ENCODE assay signal across 19 cellular contexts in genomic region chr6:16437095-16437494, GRCh38.
DNase-seq lines count a peak whose midpoint lies in the region; ATAC-seq, FAIRE-seq and TF ChIP-seq lines count a peak whose summit lies in the region.
"Had no signal": no experiment of that assay in that cellular context is flagged by ENCODE, and none has a peak within 500 bp of the region (broad histone marks: within the 10 kb centered on the region; RNA-seq: fewer than 3 reads in every experiment).

No MANE protein-coding gene starts in this region.

- no peak for TF ChIP-seq CTCF in GM12878 (IDR thresholded peaks at IDR 0.05 in 2 of 3, conservative IDR thresholded peaks at IDR 0.05 in 1 of 3; ENCODE audit: control insufficient read depth in 2 of 3, extremely low read depth in 1 of 3, insufficient read depth in 1 of 3, low read depth in 3 of 3, low read length in 3 of 3)

- in situ Hi-C loops in GM12878 (cut with MboI) = no loop called here

- H3K27me3 ChIP-seq in GM12878 (replicated peaks in 1 of 2; ENCODE audit: control insufficient read depth in 2 of 2, insufficient read depth in 2 of 2, low read length in 1 of 2) = no peaks in the 10 kb centered on the region
- H3K27me3 ChIP-seq: body of pancreas, neural progenitor cell had no signal

- TF ChIP-seq POLR2A in GM12878 (IDR thresholded peaks at IDR 0.05; ENCODE audit: low read depth, low read length) = peak; percentile 26; the same call in 1 of the 2 replicates

- H3K9ac ChIP-seq in GM12878 (ENCODE audit: control insufficient read depth, insufficient read depth, low read length) = peak overlapping the region; percentile 9
- H3K9ac ChIP-seq: neural progenitor cell had no signal

- SMC1A ChIA-PET in GM12878 (lab: Charles Lee; ENCODE audit: uncharacterized antibody, unreplicated experiment) = interaction anchor here (0.8 to 15.6 kb wide), 13 partner anchors 11 to 81 kb away, joined by 3 to 314 read pairs (median 6); no protein-coding TSS in a partner anchor

- WGBS in GM12878 (ENCODE audit: insufficient coverage, insufficient replicate concordance, low lambda C conversion rate, missing lambda C conversion rate) = 94% methylated on average over 7 of the region's 7 CpGs

- H3K27ac ChIP-seq in GM12878 (ENCODE audit: control insufficient read depth, insufficient read depth) = peak overlapping the region; percentile 61
- H3K27ac ChIP-seq: body of pancreas, neural progenitor cell had no signal

- BruUV-seq in GM12878 (replicated peaks; lab: Mats Ljungman, UMichigan) = TSS peak; percentile 96

- peak; percentile 32 for ATAC-seq in activated CD8-positive, alpha-beta memory T cell treated with anti-CD3 and anti-CD28 coated beads, Interleukin-2, amount 10 ng/mL, durations not matched to agents 7 days and 5 days
- no peak for ATAC-seq in GM12878
- no peak for ATAC-seq in stimulated activated memory B cell treated with anti-CD40 and anti-IgM and Interleukin-4, amounts not matched to agents 10 μg/mL and 1 μg/mL and 100 μg/mL, for 72 hours
- ATAC-seq in GM18867 (IDR thresholded peaks at IDR 0.05; ENCODE audit: unreplicated experiment) = no peak
- ATAC-seq in HG02970 (IDR thresholded peaks at IDR 0.05; ENCODE audit: low FRiP score, unreplicated experiment) = no peak
- ATAC-seq: A549, body of pancreas had no signal

- H3K79me2 ChIP-seq in GM12878 (ENCODE audit: control insufficient read depth, insufficient read depth, low read length) = peaks cover 24% of the 10 kb centered on the region

- no peak for TF ChIP-seq RAD21 in GM12878 (IDR thresholded peaks at IDR 0.05; ENCODE audit: insufficient read depth, low read depth, low read length)

- no peaks in the 10 kb centered on the region for H3K9me3 Mint-ChIP-seq in activated CD8-positive, alpha-beta memory T cell treated with anti-CD3 and anti-CD28 coated beads, Interleukin-2, amount 10 ng/mL, durations not matched to agents 7 days and 5 days (ENCODE audit: low read depth)
- peaks cover 7% of the 10 kb centered on the region for H3K9me3 Mint-ChIP-seq in stimulated activated memory B cell treated with anti-CD40 and anti-IgM and Interleukin-4, amounts not matched to agents 10 μg/mL and 1 μg/mL and 100 μg/mL, for 72 hours
- H3K9me3 Mint-ChIP-seq: CD14-positive monocyte; dendritic cell treated with granulocyte-macrophage colony-stimulating factor and Interleukin-4, amounts not matched to agents 40 ng/mL and 50 ng/mL, for 4 days; neural progenitor cell had no signal

- peak overlapping the region; percentile 94 for H3K27ac Mint-ChIP-seq in activated CD8-positive, alpha-beta memory T cell treated with anti-CD3 and anti-CD28 coated beads, Interleukin-2, amount 10 ng/mL, durations not matched to agents 7 days and 5 days
- H3K27ac Mint-ChIP-seq in stimulated activated memory B cell treated with anti-CD40 and anti-IgM and Interleukin-4, amounts not matched to agents 10 μg/mL and 1 μg/mL and 100 μg/mL, for 72 hours = peak overlapping the region; percentile 46
- H3K27ac Mint-ChIP-seq: dendritic cell treated with granulocyte-macrophage colony-stimulating factor and Interleukin-4, amounts not matched to agents 40 ng/mL and 50 ng/mL, for 4 days; neural progenitor cell had no signal

- H3K9me3 ChIP-seq in GM12878 (replicated peaks; ENCODE audit: control insufficient read depth, insufficient read depth, low read length) = no peaks in the 10 kb centered on the region; the same call in 2 of the 3 replicates
- H3K9me3 ChIP-seq: A549, body of pancreas had no signal

- H4K20me1 ChIP-seq in GM12878 (ENCODE audit: control insufficient read depth, insufficient read depth) = no peaks in the 10 kb centered on the region

- TF ChIP-seq EP300 in GM12878 (IDR thresholded peaks at IDR 0.05; ENCODE audit: borderline replicate concordance in 1 of 2, control insufficient read depth in 1 of 2, low read depth in 2 of 2, low read length in 2 of 2) = no peak

- no peak for FAIRE-seq in GM12878 (lab: Jason Lieb, UNC)
- FAIRE-seq: A549, H54, HTR-8/SVneo, islet of Langerhans had no signal

- H3K36me3 Mint-ChIP-seq in activated CD8-positive, alpha-beta memory T cell treated with anti-CD3 and anti-CD28 coated beads, Interleukin-2, amount 10 ng/mL, durations not matched to agents 7 days and 5 days = peaks cover 40% of the 10 kb centered on the region
- peaks cover 52% of the 10 kb centered on the region for H3K36me3 Mint-ChIP-seq in stimulated activated memory B cell treated with anti-CD40 and anti-IgM and Interleukin-4, amounts not matched to agents 10 μg/mL and 1 μg/mL and 100 μg/mL, for 72 hours
- H3K36me3 Mint-ChIP-seq: neural progenitor cell had no signal

- peak overlapping the region; percentile 36 for H3K4me2 ChIP-seq in GM12878 (ENCODE audit: control insufficient read depth, insufficient read depth)
- H3K4me2 ChIP-seq: A549, neural progenitor cell had no signal

- peaks cover 57% of the 10 kb centered on the region for H3K4me1 ChIP-seq in GM12878 (ENCODE audit: control insufficient read depth, insufficient read depth, low read length)
- H3K4me1 ChIP-seq: neural progenitor cell had no signal

- RAD21 ChIA-PET in GM12878 (lab: Charles Lee; ENCODE audit: unreplicated experiment) = interaction anchor here (1.0 to 9.3 kb wide), 16 partner anchors 13 to 325 kb away, joined by 3 to 99 read pairs (median 6); partner anchors contain the start of gene ATXN1

- POLR2A ChIA-PET in GM12878 (lab: Charles Lee) = interaction anchor here (0.9 to 3.2 kb wide), 9 partner anchors 10 to 68 kb away, joined by 3 to 36 read pairs (median 4); no protein-coding TSS in a partner anchor

- H3K4me3 Mint-ChIP-seq in activated CD8-positive, alpha-beta memory T cell treated with anti-CD3 and anti-CD28 coated beads, Interleukin-2, amount 10 ng/mL, durations not matched to agents 7 days and 5 days = peak overlapping the region; percentile 91
- no peak overlapping the region for H3K4me3 Mint-ChIP-seq in stimulated activated memory B cell treated with anti-CD40 and anti-IgM and Interleukin-4, amounts not matched to agents 10 μg/mL and 1 μg/mL and 100 μg/mL, for 72 hours
- H3K4me3 Mint-ChIP-seq: CD14-positive monocyte; dendritic cell treated with granulocyte-macrophage colony-stimulating factor and Interleukin-4, amounts not matched to agents 40 ng/mL and 50 ng/mL, for 4 days; neural progenitor cell had no signal

- H3K36me3 ChIP-seq in GM12878 (ENCODE audit: control insufficient read depth in 2 of 2, insufficient read depth in 2 of 2, low read length in 1 of 2) = peaks cover 0 to 8% of the 10 kb centered on the region in 2 experiments; a peak in 2 of 4 replicates
- H3K36me3 ChIP-seq: neural progenitor cell had no signal

- no peaks in the 10 kb centered on the region for H3K27me3 Mint-ChIP-seq in activated CD8-positive, alpha-beta memory T cell treated with anti-CD3 and anti-CD28 coated beads, Interleukin-2, amount 10 ng/mL, durations not matched to agents 7 days and 5 days
- H3K27me3 Mint-ChIP-seq in stimulated activated memory B cell treated with anti-CD40 and anti-IgM and Interleukin-4, amounts not matched to agents 10 μg/mL and 1 μg/mL and 100 μg/mL, for 72 hours = no peaks in the 10 kb centered on the region
- H3K27me3 Mint-ChIP-seq: dendritic cell treated with granulocyte-macrophage colony-stimulating factor and Interleukin-4, amounts not matched to agents 40 ng/mL and 50 ng/mL, for 4 days had no signal

- H3K4me1 Mint-ChIP-seq in activated CD8-positive, alpha-beta memory T cell treated with anti-CD3 and anti-CD28 coated beads, Interleukin-2, amount 10 ng/mL, durations not matched to agents 7 days and 5 days = peaks cover 83% of the 10 kb centered on the region
- H3K4me1 Mint-ChIP-seq in stimulated activated memory B cell treated with anti-CD40 and anti-IgM and Interleukin-4, amounts not matched to agents 10 μg/mL and 1 μg/mL and 100 μg/mL, for 72 hours = peaks cover 64% of the 10 kb centered on the region
- H3K4me1 Mint-ChIP-seq: neural progenitor cell had no signal

- intact Hi-C loops in GM12878 (cut with micrococcal nuclease; ENCODE audit: unreplicated experiment) = no loop called here

- CTCF ChIA-PET in activated CD8-positive, alpha-beta memory T cell treated with anti-CD3 and anti-CD28 coated beads, Interleukin-2, amount 10 ng/mL, durations not matched to agents 7 days and 5 days (lab: Charles Lee) = interaction anchor here (0.9 to 3.6 kb wide), 14 partner anchors 9 to 334 kb away, joined by 3 to 23 read pairs (median 4); partner anchors contain the start of gene ATXN1
- CTCF ChIA-PET in GM12878 (lab: Yijun Ruan, JAX) = interaction anchor here (1.2 to 5.3 kb wide), 8 partner anchors 13 to 105 kb away, joined by 3 to 23 read pairs (median 6); no protein-coding TSS in a partner anchor

- H3K4me3 ChIP-seq in GM12878 = no peak overlapping the region
- H3K4me3 ChIP-seq: A549, body of pancreas, neural progenitor cell had no signal

- peak; percentile 82 for DNase-seq in activated effector memory CD4-positive, alpha-beta T cell treated with anti-CD3 and anti-CD28 coated beads, Interleukin-2, amount 50 U/mL, for 16 hours
- no peak for DNase-seq in activated effector memory CD4-positive, alpha-beta T cell treated with Interleukin-2 at 50 U/mL for 16 hours
- peak; percentile 58 for DNase-seq in activated CD8-positive, alpha-beta memory T cell treated with anti-CD3 and anti-CD28 coated beads, Interleukin-2, amount 10 ng/mL, durations not matched to agents 7 days and 5 days
- DNase-seq in GM12878 (ENCODE audit: low read depth, low spot score) = no peak
- no peak for DNase-seq in RPMI8226
- DNase-seq: body of pancreas, NCI-H2029 treated with DMSO at 0.1 percent for 48 hours, NCI-H526, retina had no signal

- H2AFZ ChIP-seq in GM12878 (ENCODE audit: control insufficient read depth, low read depth, low read length) = no peak overlapping the region; the same call in 1 of the 2 replicates
- H2AFZ ChIP-seq: neural progenitor cell had no signal

TF ChIP-seq in GM12878, 131 proteins besides CTCF, POLR2A, EP300 and RAD21 (continues in another document):
- 0 out of 2 replicates have a peak, but pooled peaks have one; percentile 13 for TF ChIP-seq POLR2AphosphoS5 (IDR thresholded peaks at IDR 0.05; ENCODE audit: low read length)
- no peak for TF ChIP-seq E2F4 (IDR thresholded peaks at IDR 0.05; ENCODE audit: low read depth, low read length)

Comparison
In these comparisons a context has a peak if more than half of its experiments do, and no peak if none do; other contexts are left out.
1. DNase-seq: peak in activated effector memory CD4-positive, alpha-beta T cell treated with anti-CD3 and anti-CD28 coated beads, Interleukin-2, amount 50 U/mL, for 16 hours (single experiment) and activated CD8-positive, alpha-beta memory T cell treated with anti-CD3 and anti-CD28 coated beads, Interleukin-2, amount 10 ng/mL, durations not matched to agents 7 days and 5 days (single experiment); none in activated effector memory CD4-positive, alpha-beta T cell treated with Interleukin-2 at 50 U/mL for 16 hours (single experiment), GM12878 (single experiment) and RPMI8226 (single experiment).